In genomic region chr1:179365342-179366092, GRCh38 we compare ENCODE assay signal across 1 cellular context.
TF ChIP-seq lines count a peak whose summit lies in the region.

Gene AXDND1, plus strand, starts transcription at chr1:179365971. Its CDS starts 539 bp downstream, at chr1:179366510.

TF ChIP-seq in K562, 482 proteins besides CTCF, POLR2A, EP300 and RAD21 (continued from another document and continues in another):
- peak; percentile 89 for TF ChIP-seq ARID4B (CRISPR knock-in tag; IDR thresholded peaks at IDR 0.05)
- peak; percentile 31; the same call in 1 of the 2 replicates for TF ChIP-seq CHAMP1 (IDR thresholded peaks at IDR 0.05)
- peak; percentile 22; the same call in 1 of the 2 replicates for TF ChIP-seq PHF21A (IDR thresholded peaks at IDR 0.05; ENCODE audit: borderline replicate concordance, low read depth)
- no peak for TF ChIP-seq DLX4 (CRISPR knock-in tag; IDR thresholded peaks at IDR 0.05)
- no peak for TF ChIP-seq ZNF146 (CRISPR knock-in tag; IDR thresholded peaks at IDR 0.05; ENCODE audit: unreplicated experiment)
- TF ChIP-seq LEF1 (IDR thresholded peaks at IDR 0.05) = no peak; the same call in 1 of the 2 replicates
- no peak for TF ChIP-seq CBX2 (IDR thresholded peaks at IDR 0.05; ENCODE audit: insufficient read depth, low read length, poor library complexity, severe bottlenecking)
- TF ChIP-seq SIX5 (IDR thresholded peaks at IDR 0.05; ENCODE audit: borderline replicate concordance in 1 of 2, insufficient read depth in 1 of 2, low read depth in 1 of 2, low read length in 2 of 2) = peak in 1 of 2 experiments; percentile 17; a peak in 1 of 4 replicates
- TF ChIP-seq, protein P1, sequence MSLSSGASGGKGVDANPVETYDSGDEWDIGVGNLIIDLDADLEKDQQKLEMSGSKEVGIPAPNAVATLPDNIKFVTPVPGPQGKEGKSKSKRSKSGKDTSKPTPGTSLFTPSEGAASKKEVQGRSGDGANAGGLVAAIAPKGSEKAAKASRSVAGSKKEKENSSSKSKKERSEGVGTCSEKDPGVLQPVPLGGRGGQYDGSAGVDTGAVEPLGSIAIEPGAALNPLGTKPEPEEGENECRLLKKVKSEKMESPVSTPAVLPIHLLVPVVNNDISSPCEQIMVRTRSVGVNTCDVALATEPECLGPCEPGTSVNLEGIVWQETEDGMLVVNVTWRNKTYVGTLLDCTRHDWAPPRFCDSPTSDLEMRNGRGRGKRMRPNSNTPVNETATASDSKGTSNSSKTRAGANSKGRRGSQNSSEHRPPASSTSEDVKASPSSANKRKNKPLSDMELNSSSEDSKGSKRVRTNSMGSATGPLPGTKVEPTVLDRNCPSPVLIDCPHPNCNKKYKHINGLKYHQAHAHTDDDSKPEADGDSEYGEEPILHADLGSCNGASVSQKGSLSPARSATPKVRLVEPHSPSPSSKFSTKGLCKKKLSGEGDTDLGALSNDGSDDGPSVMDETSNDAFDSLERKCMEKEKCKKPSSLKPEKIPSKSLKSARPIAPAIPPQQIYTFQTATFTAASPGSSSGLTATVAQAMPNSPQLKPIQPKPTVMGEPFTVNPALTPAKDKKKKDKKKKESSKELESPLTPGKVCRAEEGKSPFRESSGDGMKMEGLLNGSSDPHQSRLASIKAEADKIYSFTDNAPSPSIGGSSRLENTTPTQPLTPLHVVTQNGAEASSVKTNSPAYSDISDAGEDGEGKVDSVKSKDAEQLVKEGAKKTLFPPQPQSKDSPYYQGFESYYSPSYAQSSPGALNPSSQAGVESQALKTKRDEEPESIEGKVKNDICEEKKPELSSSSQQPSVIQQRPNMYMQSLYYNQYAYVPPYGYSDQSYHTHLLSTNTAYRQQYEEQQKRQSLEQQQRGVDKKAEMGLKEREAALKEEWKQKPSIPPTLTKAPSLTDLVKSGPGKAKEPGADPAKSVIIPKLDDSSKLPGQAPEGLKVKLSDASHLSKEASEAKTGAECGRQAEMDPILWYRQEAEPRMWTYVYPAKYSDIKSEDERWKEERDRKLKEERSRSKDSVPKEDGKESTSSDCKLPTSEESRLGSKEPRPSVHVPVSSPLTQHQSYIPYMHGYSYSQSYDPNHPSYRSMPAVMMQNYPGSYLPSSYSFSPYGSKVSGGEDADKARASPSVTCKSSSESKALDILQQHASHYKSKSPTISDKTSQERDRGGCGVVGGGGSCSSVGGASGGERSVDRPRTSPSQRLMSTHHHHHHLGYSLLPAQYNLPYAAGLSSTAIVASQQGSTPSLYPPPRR (CRISPR knock-in tag; IDR thresholded peaks at IDR 0.05; ENCODE audit: borderline replicate concordance) = no peak
- TF ChIP-seq, protein P2, sequence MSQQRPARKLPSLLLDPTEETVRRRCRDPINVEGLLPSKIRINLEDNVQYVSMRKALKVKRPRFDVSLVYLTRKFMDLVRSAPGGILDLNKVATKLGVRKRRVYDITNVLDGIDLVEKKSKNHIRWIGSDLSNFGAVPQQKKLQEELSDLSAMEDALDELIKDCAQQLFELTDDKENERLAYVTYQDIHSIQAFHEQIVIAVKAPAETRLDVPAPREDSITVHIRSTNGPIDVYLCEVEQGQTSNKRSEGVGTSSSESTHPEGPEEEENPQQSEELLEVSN (IDR thresholded peaks at IDR 0.05; ENCODE audit: borderline replicate concordance in 1 of 2, extremely low read depth in 1 of 2, insufficient read depth in 1 of 2, insufficient read length in 1 of 2, low read depth in 1 of 2, low read length in 1 of 2, poor library complexity in 1 of 2, severe bottlenecking in 1 of 2) = peak; percentile 66 to 81
- 0 out of 2 replicates have a peak, but pooled peaks have one; percentile 38 for TF ChIP-seq FOXP1 (CRISPR knock-in tag; IDR thresholded peaks at IDR 0.05)
- TF ChIP-seq, protein P3, sequence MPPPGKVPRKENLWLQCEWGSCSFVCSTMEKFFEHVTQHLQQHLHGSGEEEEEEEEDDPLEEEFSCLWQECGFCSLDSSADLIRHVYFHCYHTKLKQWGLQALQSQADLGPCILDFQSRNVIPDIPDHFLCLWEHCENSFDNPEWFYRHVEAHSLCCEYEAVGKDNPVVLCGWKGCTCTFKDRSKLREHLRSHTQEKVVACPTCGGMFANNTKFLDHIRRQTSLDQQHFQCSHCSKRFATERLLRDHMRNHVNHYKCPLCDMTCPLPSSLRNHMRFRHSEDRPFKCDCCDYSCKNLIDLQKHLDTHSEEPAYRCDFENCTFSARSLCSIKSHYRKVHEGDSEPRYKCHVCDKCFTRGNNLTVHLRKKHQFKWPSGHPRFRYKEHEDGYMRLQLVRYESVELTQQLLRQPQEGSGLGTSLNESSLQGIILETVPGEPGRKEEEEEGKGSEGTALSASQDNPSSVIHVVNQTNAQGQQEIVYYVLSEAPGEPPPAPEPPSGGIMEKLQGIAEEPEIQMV (tag; conservative IDR thresholded peaks at IDR 0.05; ENCODE audit: low read depth) = peak; percentile 66; the same call in 1 of the 2 replicates
- TF ChIP-seq ZNF280A (IDR thresholded peaks at IDR 0.05; ENCODE audit: low read depth, partially characterized antibody) = no peak
- TF ChIP-seq, protein P4, sequence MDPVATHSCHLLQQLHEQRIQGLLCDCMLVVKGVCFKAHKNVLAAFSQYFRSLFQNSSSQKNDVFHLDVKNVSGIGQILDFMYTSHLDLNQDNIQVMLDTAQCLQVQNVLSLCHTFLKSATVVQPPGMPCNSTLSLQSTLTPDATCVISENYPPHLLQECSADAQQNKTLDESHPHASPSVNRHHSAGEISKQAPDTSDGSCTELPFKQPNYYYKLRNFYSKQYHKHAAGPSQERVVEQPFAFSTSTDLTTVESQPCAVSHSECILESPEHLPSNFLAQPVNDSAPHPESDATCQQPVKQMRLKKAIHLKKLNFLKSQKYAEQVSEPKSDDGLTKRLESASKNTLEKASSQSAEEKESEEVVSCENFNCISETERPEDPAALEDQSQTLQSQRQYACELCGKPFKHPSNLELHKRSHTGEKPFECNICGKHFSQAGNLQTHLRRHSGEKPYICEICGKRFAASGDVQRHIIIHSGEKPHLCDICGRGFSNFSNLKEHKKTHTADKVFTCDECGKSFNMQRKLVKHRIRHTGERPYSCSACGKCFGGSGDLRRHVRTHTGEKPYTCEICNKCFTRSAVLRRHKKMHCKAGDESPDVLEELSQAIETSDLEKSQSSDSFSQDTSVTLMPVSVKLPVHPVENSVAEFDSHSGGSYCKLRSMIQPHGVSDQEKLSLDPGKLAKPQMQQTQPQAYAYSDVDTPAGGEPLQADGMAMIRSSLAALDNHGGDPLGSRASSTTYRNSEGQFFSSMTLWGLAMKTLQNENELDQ (CRISPR knock-in tag; IDR thresholded peaks at IDR 0.05; ENCODE audit: borderline replicate concordance) = no peak
- 0 out of 2 replicates have a peak, but pooled peaks have one; percentile 12 for TF ChIP-seq ZNF12 (CRISPR knock-in tag; IDR thresholded peaks at IDR 0.05)
- TF ChIP-seq STAT5B (CRISPR knock-in tag; IDR thresholded peaks at IDR 0.05) = no peak
- TF ChIP-seq GATA2 (CRISPR knock-in tag; IDR thresholded peaks at IDR 0.05) = no peak
- no peak for TF ChIP-seq MEF2A (IDR thresholded peaks at IDR 0.05; ENCODE audit: control insufficient read depth, low read depth, low read length)
- no peak for TF ChIP-seq RBM34 (IDR thresholded peaks at IDR 0.05; ENCODE audit: borderline replicate concordance, insufficient read depth, low read length)
- 0 out of 2 replicates have a peak, but pooled peaks have one; percentile 56 for TF ChIP-seq MIER1 (IDR thresholded peaks at IDR 0.05; ENCODE audit: low read depth)
- TF ChIP-seq ZNF740 (CRISPR knock-in tag; IDR thresholded peaks at IDR 0.05) = peak; percentile 63
- no peak for TF ChIP-seq ZNF740 (tag; IDR thresholded peaks at IDR 0.05)
- TF ChIP-seq, protein P5, sequence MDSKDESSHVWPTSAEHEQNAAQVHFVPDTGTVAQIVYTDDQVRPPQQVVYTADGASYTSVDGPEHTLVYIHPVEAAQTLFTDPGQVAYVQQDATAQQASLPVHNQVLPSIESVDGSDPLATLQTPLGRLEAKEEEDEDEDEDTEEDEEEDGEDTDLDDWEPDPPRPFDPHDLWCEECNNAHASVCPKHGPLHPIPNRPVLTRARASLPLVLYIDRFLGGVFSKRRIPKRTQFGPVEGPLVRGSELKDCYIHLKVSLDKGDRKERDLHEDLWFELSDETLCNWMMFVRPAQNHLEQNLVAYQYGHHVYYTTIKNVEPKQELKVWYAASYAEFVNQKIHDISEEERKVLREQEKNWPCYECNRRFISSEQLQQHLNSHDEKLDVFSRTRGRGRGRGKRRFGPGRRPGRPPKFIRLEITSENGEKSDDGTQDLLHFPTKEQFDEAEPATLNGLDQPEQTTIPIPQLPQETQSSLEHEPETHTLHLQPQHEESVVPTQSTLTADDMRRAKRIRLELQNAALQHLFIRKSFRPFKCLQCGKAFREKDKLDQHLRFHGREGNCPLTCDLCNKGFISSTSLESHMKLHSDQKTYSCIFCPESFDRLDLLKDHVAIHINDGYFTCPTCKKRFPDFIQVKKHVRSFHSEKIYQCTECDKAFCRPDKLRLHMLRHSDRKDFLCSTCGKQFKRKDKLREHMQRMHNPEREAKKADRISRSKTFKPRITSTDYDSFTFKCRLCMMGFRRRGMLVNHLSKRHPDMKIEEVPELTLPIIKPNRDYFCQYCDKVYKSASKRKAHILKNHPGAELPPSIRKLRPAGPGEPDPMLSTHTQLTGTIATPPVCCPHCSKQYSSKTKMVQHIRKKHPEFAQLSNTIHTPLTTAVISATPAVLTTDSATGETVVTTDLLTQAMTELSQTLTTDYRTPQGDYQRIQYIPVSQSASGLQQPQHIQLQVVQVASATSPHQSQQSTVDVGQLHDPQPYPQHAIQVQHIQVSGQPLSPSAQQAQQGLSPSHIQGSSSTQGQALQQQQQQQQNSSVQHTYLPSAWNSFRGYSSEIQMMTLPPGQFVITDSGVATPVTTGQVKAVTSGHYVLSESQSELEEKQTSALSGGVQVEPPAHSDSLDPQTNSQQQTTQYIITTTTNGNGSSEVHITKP (IDR thresholded peaks at IDR 0.05; ENCODE audit: partially characterized antibody) = peak; percentile 94
